ENCODE assay signal across 21 cellular contexts in genomic region chr3:33394403-33395054, GRCh38.
"Had no signal": no experiment of that assay in that cellular context is flagged by ENCODE, and none has a peak within 500 bp of the region (broad histone marks: within the 10 kb centered on the region; RNA-seq: fewer than 3 reads in every experiment).

No MANE protein-coding gene starts in this region.

- FAIRE-seq: frontal cortex, small intestine, urothelium cell line had no signal

- H3K4me1 ChIP-seq: right atrium auricular region, suprapubic skin had no signal

- H3K27me3 Mint-ChIP-seq: type B pancreatic cell had no signal

- H3K9me3 Mint-ChIP-seq: mesothelial cell of epicardium; natural killer cell; neural crest cell; stimulated activated effector memory CD8-positive, alpha-beta T cell treated with anti-CD3 and anti-CD28 coated beads, Interleukin-12 subunit alpha, Interleukin-12 subunit beta, amount 100 ng/mL, for 72 hours; type B pancreatic cell had no signal

- H3K27ac ChIP-seq: heart right ventricle, ovary, right atrium auricular region, suprapubic skin had no signal

- ATAC-seq: heart right ventricle; left lobe of liver; natural killer cell; stimulated activated effector memory CD8-positive, alpha-beta T cell treated with anti-CD3 and anti-CD28 coated beads, Interleukin-12 subunit alpha, Interleukin-12 subunit beta, amount 100 ng/mL, for 72 hours; stimulated activated naive CD8-positive, alpha-beta T cell treated with anti-CD3 and anti-CD28 coated beads, Interleukin-15, Interleukin-2, amounts not matched to agents 100 U/mL and 50 U/mL, for 24 hours had no signal

- H3K4me3 ChIP-seq: dorsolateral prefrontal cortex, heart right ventricle, ovary, right atrium auricular region, suprapubic skin, thyroid gland had no signal

- H3K27ac Mint-ChIP-seq: mesothelial cell of epicardium; stimulated activated effector memory CD8-positive, alpha-beta T cell treated with anti-CD3 and anti-CD28 coated beads, Interleukin-12 subunit alpha, Interleukin-12 subunit beta, amount 100 ng/mL, for 72 hours; type B pancreatic cell had no signal

- H3K9me3 ChIP-seq: heart right ventricle, ovary, right atrium auricular region, suprapubic skin, thyroid gland had no signal

- DNase-seq: cortex of kidney; dorsolateral prefrontal cortex; effector CD8-positive, alpha-beta T cell; heart right ventricle; islet precursor cell; natural killer cell; ovary; small intestine; stimulated activated CD4-positive, alpha-beta T cell treated with anti-CD3 and anti-CD28 coated beads, Interleukin-2, amount 100 ng/mL, for 48 hours; stimulated activated CD8-positive, alpha-beta memory T cell treated with anti-CD3 and anti-CD28 coated beads, Interleukin-4, amount 100 ng/mL, for 48 hours; stimulated activated naive CD8-positive, alpha-beta T cell treated with anti-CD3 and anti-CD28 coated beads, Interleukin-15, Interleukin-2, amounts not matched to agents 100 U/mL and 50 U/mL, for 24 hours; thyroid gland had no signal

- H3K4me1 Mint-ChIP-seq: mesothelial cell of epicardium, neural crest cell had no signal

- H3K4me3 Mint-ChIP-seq: mesothelial cell of epicardium; natural killer cell; neural crest cell; stimulated activated effector memory CD8-positive, alpha-beta T cell treated with anti-CD3 and anti-CD28 coated beads, Interleukin-12 subunit alpha, Interleukin-12 subunit beta, amount 100 ng/mL, for 72 hours; type B pancreatic cell had no signal

- H3K27me3 ChIP-seq: dorsolateral prefrontal cortex, heart right ventricle, ovary, right atrium auricular region, suprapubic skin, thyroid gland had no signal

- H3K36me3 ChIP-seq: ovary had no signal
